ENCODE assay signal across 31 cellular contexts in the genomic region with DNA sequence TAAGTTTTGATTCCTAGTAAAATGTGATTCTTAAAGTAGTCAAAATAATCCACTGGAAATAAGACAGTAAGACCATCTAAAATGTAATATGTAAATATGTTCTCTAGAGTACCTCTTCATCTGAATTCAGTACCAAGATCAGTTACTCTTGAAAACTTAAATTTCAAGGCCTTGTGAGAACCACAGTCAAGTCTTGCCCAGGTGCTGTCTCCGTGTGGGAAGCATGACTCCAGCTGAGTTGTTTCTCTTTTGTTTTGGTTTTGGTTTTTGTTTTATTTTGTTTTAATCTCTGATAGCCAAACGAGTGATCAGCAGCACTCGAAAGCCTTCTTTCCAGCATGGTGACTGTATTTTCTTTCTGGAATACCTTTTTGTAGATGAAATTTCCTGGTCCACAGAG.
"Had no signal": no experiment of that assay in that cellular context is flagged by ENCODE, and none has a peak within 500 bp of the region (broad histone marks: within the 10 kb centered on the region; RNA-seq: fewer than 3 reads in every experiment).

No MANE protein-coding gene starts in this region.

- ATAC-seq: activated naive CD4-positive, alpha-beta T cell treated with anti-CD3 and anti-CD28 coated beads, Interleukin-2, amount 50 U/mL, for 72 hours; activated naive CD8-positive, alpha-beta T cell treated with anti-CD3 and anti-CD28 coated beads, Interleukin-2, amount 50 U/mL, for 24 hours; activated T-cell treated with anti-CD3 and anti-CD28 coated beads, Interleukin-2, amount 50 U/mL, for 4 hours; activated T-cell treated with anti-CD3 and anti-CD28 coated beads, Interleukin-2, amount 50 U/mL, for 72 hours; activated T-helper 17 cell treated with anti-CD3 and anti-CD28 coated beads, Interleukin-2, amount 50 U/mL, for 72 hours; body of pancreas had no signal

- H3K4me3 ChIP-seq: adrenal gland, ascending aorta, body of pancreas, breast epithelium, cardiac muscle cell had no signal

- DNase-seq: activated effector memory CD4-positive, alpha-beta T cell treated with anti-CD3 and anti-CD28 coated beads, Interleukin-2, amount 50 U/mL, for 16 hours; activated effector memory CD4-positive, alpha-beta T cell treated with Interleukin-2 at 50 U/mL for 16 hours; activated gamma-delta T cell; activated gamma-delta T cell treated with Interleukin-2 at 50 U/mL for 16 hours; activated naive CD4-positive, alpha-beta T cell; activated naive CD4-positive, alpha-beta T cell treated with anti-CD3 and anti-CD28 coated beads for 36 hours; activated naive CD4-positive, alpha-beta T cell treated with anti-CD3 and anti-CD28 coated beads, Interleukin-2, amount 10 ng/mL, durations not matched to agents 7 days and 5 days; activated naive CD4-positive, alpha-beta T cell treated with anti-CD3 and anti-CD28 coated beads, Interleukin-2, amount 50 U/mL, for 16 hours; activated naive CD4-positive, alpha-beta T cell treated with Interleukin-2 at 50 U/mL for 16 hours; activated naive CD8-positive, alpha-beta T cell treated with anti-CD3 and anti-CD28 coated beads for 36 hours; activated naive CD8-positive, alpha-beta T cell treated with anti-CD3 and anti-CD28 coated beads, Interleukin-2, amount 10 ng/mL, durations not matched to agents 7 days and 5 days; activated naive CD8-positive, alpha-beta T cell treated with anti-CD3 and anti-CD28 coated beads, Interleukin-2, amount 50 U/mL, for 24 hours; activated T-cell treated with anti-CD3 and anti-CD28 coated beads, Interleukin-2, amount 50 U/mL, for 24 hours; activated T-cell treated with anti-CD3 and anti-CD28 coated beads, Interleukin-2, amount 50 U/mL, for 4 hours; activated T-cell treated with anti-CD3 and anti-CD28 coated beads, Interleukin-2, amount 50 U/mL, for 48 hours; activated T-cell treated with anti-CD3 and anti-CD28 coated beads, Interleukin-2, amount 50 U/mL, for 72 hours; adrenal gland; amniotic stem cell; amygdala; anterior cingulate cortex; aorta; body of pancreas; brain microvascular endothelial cell; caudate nucleus; central memory CD4-positive, alpha-beta T cell; cerebellar nuclear complex had no signal

- H3K36me3 ChIP-seq: adrenal gland, ascending aorta, brain microvascular endothelial cell, breast epithelium, cardiac muscle cell had no signal

- H3K27me3 ChIP-seq: adrenal gland, ascending aorta, body of pancreas, brain microvascular endothelial cell, breast epithelium, cardiac muscle cell had no signal

- H3K9me3 ChIP-seq: adrenal gland, ascending aorta, body of pancreas, breast epithelium had no signal

- H3K4me1 ChIP-seq: adrenal gland, ascending aorta, body of pancreas, breast epithelium had no signal

- H3K27ac ChIP-seq: adrenal gland, ascending aorta, body of pancreas, brain microvascular endothelial cell, breast epithelium, cardiac muscle cell had no signal
